ENCODE assay signal across 14 cellular contexts in the genomic region with DNA sequence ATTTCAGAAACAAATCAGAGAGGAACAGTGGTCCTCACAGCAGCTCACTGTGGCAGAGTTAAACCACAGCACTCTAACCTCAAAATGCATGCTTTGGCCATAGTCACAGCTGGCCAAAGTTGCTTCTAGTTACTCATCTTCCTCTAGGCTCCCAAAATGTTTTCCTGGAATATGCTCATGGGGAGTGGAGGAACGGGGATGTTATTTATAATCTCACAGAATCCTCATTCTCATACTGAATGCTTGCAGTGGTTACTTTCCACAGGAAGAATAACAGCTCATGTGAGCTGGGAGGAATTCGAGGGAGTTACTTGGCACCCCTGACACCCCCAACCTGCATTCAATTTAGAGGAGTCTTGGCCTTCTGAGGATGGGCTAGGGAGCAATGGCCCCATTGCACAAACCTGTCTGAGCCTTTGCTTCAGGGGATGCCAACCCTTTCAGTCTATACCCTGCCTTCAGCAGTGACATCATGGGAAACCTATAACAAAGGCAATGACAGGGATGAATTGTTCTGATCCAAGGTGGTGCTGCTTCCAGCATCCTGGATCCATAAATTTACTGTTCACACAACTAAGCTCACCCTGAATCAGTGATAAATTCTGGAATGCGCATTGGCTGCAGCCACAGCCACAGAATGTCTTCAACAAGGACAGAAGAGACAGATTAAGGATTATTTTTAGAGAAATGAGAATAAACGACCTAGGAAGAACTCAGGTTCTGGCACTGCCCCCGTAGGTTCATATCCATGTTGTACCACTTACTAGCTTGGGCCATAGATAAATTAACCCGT. TPM values are rescaled to one million over a fixed set of nuclear protein-coding genes. Genes with fewer than 3 reads are reported as not detected.
A peak's percentile ranks its signal among the peaks of the same experiment; 100 is the strongest.
DNase-seq lines count a peak whose midpoint lies in the region; ATAC-seq and TF ChIP-seq lines count a peak whose summit lies in the region.
"Had no signal": no experiment of that assay in that cellular context is flagged by ENCODE, and none has a peak within 500 bp of the region (broad histone marks: within the 10 kb centered on the region; RNA-seq: fewer than 3 reads in every experiment).

No MANE protein-coding gene starts in this region.

- H3K4me3 ChIP-seq in SJSA1 (no peak overlapping the region), fibroblast of pulmonary artery (replicated peaks; ENCODE audit: low read depth, low read length) (no peak overlapping the region)
- H3K4me3 ChIP-seq: ascending aorta, suprapubic skin had no signal

- H3K27ac ChIP-seq in SJSA1: peak overlapping the region; percentile 77
- H3K27ac ChIP-seq: ascending aorta had no signal

- H3K4me3 Mint-ChIP-seq in stimulated activated naive CD8-positive, alpha-beta T cell treated with anti-CD3 and anti-CD28 coated beads, Interleukin-15, amount 100 ng/mL, for 72 hours: no peak overlapping the region
- H3K4me3 Mint-ChIP-seq: activated CD8-positive, alpha-beta T cell treated with anti-CD3 and anti-CD28 coated beads for 36 hours; CD8-positive, alpha-beta memory T cell had no signal

- H3K27me3 ChIP-seq in SJSA1 (replicated peaks): no peaks in the 10 kb centered on the region
- H3K27me3 ChIP-seq: ascending aorta, suprapubic skin had no signal

- no peak for TF ChIP-seq CTCF in fibroblast of pulmonary artery (IDR thresholded peaks at IDR 0.05; ENCODE audit: low read length, missing control alignments)

- ATAC-seq in GM18909 (IDR thresholded peaks at IDR 0.05; ENCODE audit: poor library complexity, unreplicated experiment): no peak
- no peak for ATAC-seq in stimulated activated naive CD8-positive, alpha-beta T cell treated with anti-CD3 and anti-CD28 coated beads, Interleukin-15, amount 100 ng/mL, for 72 hours
- no peak for ATAC-seq in HG03469 (IDR thresholded peaks at IDR 0.05; ENCODE audit: unreplicated experiment)
- ATAC-seq: activated CD8-positive, alpha-beta T cell treated with anti-CD3 and anti-CD28 coated beads for 36 hours had no signal

- H3K27me3 Mint-ChIP-seq in stimulated activated naive CD8-positive, alpha-beta T cell treated with anti-CD3 and anti-CD28 coated beads, Interleukin-15, amount 100 ng/mL, for 72 hours: peaks cover 7% of the 10 kb centered on the region

- H3K36me3 ChIP-seq in SJSA1: no peaks in the 10 kb centered on the region
- H3K36me3 ChIP-seq: ascending aorta, suprapubic skin had no signal

- H3K9me3 Mint-ChIP-seq in stimulated activated naive CD8-positive, alpha-beta T cell treated with anti-CD3 and anti-CD28 coated beads, Interleukin-15, amount 100 ng/mL, for 72 hours: no peaks in the 10 kb centered on the region
- H3K9me3 Mint-ChIP-seq: activated CD8-positive, alpha-beta T cell treated with anti-CD3 and anti-CD28 coated beads for 36 hours had no signal

- H3K9me3 ChIP-seq in SJSA1 (replicated peaks): no peaks in the 10 kb centered on the region; the same call in 1 of the 2 replicates
- H3K9me3 ChIP-seq: ascending aorta, suprapubic skin had no signal

- no peaks in the 10 kb centered on the region for H3K4me1 Mint-ChIP-seq in stimulated activated naive CD8-positive, alpha-beta T cell treated with anti-CD3 and anti-CD28 coated beads, Interleukin-15, amount 100 ng/mL, for 72 hours
- H3K4me1 Mint-ChIP-seq: CD8-positive, alpha-beta memory T cell had no signal

- DNase-seq in GM03348 (ENCODE audit: low spot score) (peak; percentile 83), SJSA1 (ENCODE audit: low read depth in 1 of 2, low spot score in 2 of 2) (peak in 1 of 2 experiments; percentile 45), fibroblast of pulmonary artery (ENCODE audit: low read depth) (peak; percentile 55), stromal cell of bone marrow (ENCODE audit: low read depth) (peak; percentile 93)
- no peak for DNase-seq in stimulated activated naive CD8-positive, alpha-beta T cell treated with anti-CD3 and anti-CD28 coated beads, Interleukin-15, amount 100 ng/mL, for 72 hours
- DNase-seq: activated CD8-positive, alpha-beta T cell treated with anti-CD3 and anti-CD28 coated beads for 36 hours; CD8-positive, alpha-beta memory T cell; GF-D8; NCI-H1105; stimulated activated CD4-positive, alpha-beta T cell treated with anti-CD3 and anti-CD28 coated beads, Interleukin-15, amount 100 ng/mL, for 24 hours had no signal

- H3K4me1 ChIP-seq in SJSA1 (replicated peaks): peaks cover 56% of the 10 kb centered on the region
- H3K4me1 ChIP-seq: ascending aorta, suprapubic skin had no signal

- H3K27ac Mint-ChIP-seq in stimulated activated naive CD8-positive, alpha-beta T cell treated with anti-CD3 and anti-CD28 coated beads, Interleukin-15, amount 100 ng/mL, for 72 hours: no peak overlapping the region
- H3K27ac Mint-ChIP-seq: activated CD8-positive, alpha-beta T cell treated with anti-CD3 and anti-CD28 coated beads for 36 hours; CD8-positive, alpha-beta memory T cell had no signal

RNA-seq across cellular contexts. Expression of a gene that starts 22.5 kb away (rescaled TPM):
- total RNA-seq in SJSA1 (2014; rRNA removed; shearing (Covaris generic)): 5.1 and 6.6 TPM in 2 replicates
- total RNA-seq: activated CD8-positive, alpha-beta T cell treated with anti-CD3 and anti-CD28 coated beads for 36 hours; CD8-positive, alpha-beta memory T cell had no signal

Comparison
In these comparisons a context has a peak if more than half of its experiments do, and no peak if none do; other contexts are left out.
1. DNase-seq: peak in GM03348 (single experiment), fibroblast of pulmonary artery (single experiment) and stromal cell of bone marrow (single experiment); none in stimulated activated naive CD8-positive, alpha-beta T cell treated with anti-CD3 and anti-CD28 coated beads, Interleukin-15, amount 100 ng/mL, for 72 hours (0 of 2).